8 cellular contexts compared by ENCODE assay signal in genomic region chr4:55866290-55866907, GRCh38. TPM values are rescaled to one million over a fixed set of nuclear protein-coding genes. Genes with fewer than 3 reads are reported as not detected.
DNase-seq lines count a peak whose midpoint lies in the region; ATAC-seq, FAIRE-seq and TF ChIP-seq lines count a peak whose summit lies in the region.

No MANE protein-coding gene starts in this region.

- ATAC-seq in A549 (peak; percentile 85 to 89; a peak in 5 of 6 replicates), GM18858 (IDR thresholded peaks at IDR 0.05; ENCODE audit: unreplicated experiment) (peak; percentile 80), HG03066 (IDR thresholded peaks at IDR 0.05; ENCODE audit: low read depth, unreplicated experiment) (peak; percentile 67)

- 42% methylated on average over 2 of the region's 2 CpGs for WGBS in A549 (ENCODE audit: missing lambda C conversion rate)
- 68% methylated on average over 2 of the region's 2 CpGs for WGBS in esophagus muscularis mucosa

- H3K27me3 ChIP-seq in esophagus muscularis mucosa: no peaks in the 10 kb centered on the region
- no peaks in the 10 kb centered on the region for H3K27me3 ChIP-seq in rectal smooth muscle tissue (ENCODE audit: control insufficient read depth, insufficient read depth, low read length)

- TF ChIP-seq EP300 in A549 (IDR thresholded peaks at IDR 0.05): no peak
- no peak for TF ChIP-seq EP300 in esophagus muscularis mucosa (IDR thresholded peaks at IDR 0.05)

- intact Hi-C loops in esophagus muscularis mucosa (cut with DNase I): loop anchor here (5.0 kb wide), 1 partner anchor 519 kb away; the partner anchor contains the start of gene SRD5A3

- H3K36me3 ChIP-seq in esophagus muscularis mucosa (peaks cover 20 to 70% (median 43%) of the 10 kb centered on the region in 4 donors), rectal smooth muscle tissue (ENCODE audit: control insufficient read depth, insufficient read depth, low read length) (peaks cover 5% of the 10 kb centered on the region)

- no peaks in the 10 kb centered on the region for H3K9me3 Mint-ChIP-seq in progenitor cell of endocrine pancreas (ENCODE audit: low read depth)

- in situ Hi-C loops in SK-MEL-5 (cut with HindIII; ENCODE audit: low pct_unique_long_range_greater_than_20kb, low sequenced_read_pairs): no loop called here

- TF ChIP-seq CTCF in A549 (IDR thresholded peaks at IDR 0.05) (no peak), esophagus muscularis mucosa (IDR thresholded peaks at IDR 0.05) (no peak), progenitor cell of endocrine pancreas (IDR thresholded peaks at IDR 0.05; ENCODE audit: unreplicated experiment) (no peak)

- H3K27ac Mint-ChIP-seq in progenitor cell of endocrine pancreas: no peak overlapping the region

- no peak overlapping the region for H3K9ac ChIP-seq in rectal smooth muscle tissue (ENCODE audit: low read length)

- CTCF ChIA-PET in A549 (lab: Yijun Ruan, JAX): interaction anchor here (0.9 to 1.4 kb wide), 4 partner anchors 12 to 468 kb away, joined by 3 to 4 read pairs (median 3); partner anchors contain the start of gene EXOC1

- POLR2A ChIA-PET in A549 (lab: Yijun Ruan, JAX): interaction anchor here (1.0 kb wide), 1 partner anchor 13 kb away, joined by 7 read pairs; the partner anchor contains the start of gene EXOC1

- TF ChIP-seq POLR2A in A549 (IDR thresholded peaks at IDR 0.05; ENCODE audit: low read length) (no peak), esophagus muscularis mucosa (IDR thresholded peaks at IDR 0.05; ENCODE audit: low read depth) (no peak)

- H3K4me3 ChIP-seq in A549 (no peak overlapping the region), esophagus muscularis mucosa (no peak overlapping the region), rectal smooth muscle tissue (ENCODE audit: low read length) (no peak overlapping the region)

- H3K4me1 ChIP-seq in A549 (peaks cover 19% of the 10 kb centered on the region), esophagus muscularis mucosa (peaks cover 10 to 18% (median 18%) of the 10 kb centered on the region in 4 donors), rectal smooth muscle tissue (ENCODE audit: control insufficient read depth, insufficient read depth, low read length) (no peaks in the 10 kb centered on the region)

- peak overlapping the region; percentile 67 for H3K4me2 ChIP-seq in A549

- DNase-seq in A549 (ENCODE audit: low read depth in 1 of 2, low spot score in 1 of 2): peak in 1 of 2 experiments; percentile 67
- DNase-seq in SK-MEL-5 (ENCODE audit: low read depth, low spot score): peak; percentile 25
- DNase-seq in esophagus muscularis mucosa (ENCODE audit: extremely low spot score): no peak
- no peak for DNase-seq in progenitor cell of endocrine pancreas (ENCODE audit: low spot score, unreplicated experiment)
- no peak for DNase-seq in DMS79 (lab: John Stamatoyannopoulos, UW)

- H3K4me3 Mint-ChIP-seq in progenitor cell of endocrine pancreas (ENCODE audit: low read depth): no peak overlapping the region

- peaks cover 10% of the 10 kb centered on the region for H3K36me3 Mint-ChIP-seq in progenitor cell of endocrine pancreas (ENCODE audit: insufficient read depth)

- H3K9me3 ChIP-seq in A549 (no peaks in the 10 kb centered on the region), esophagus muscularis mucosa (no peaks in the 10 kb centered on the region)

- H3K27ac ChIP-seq in A549 (0 out of 6 replicates have a peak overlapping the region, but pooled peaks of 1 of the 2 experiments have one; percentile 23), esophagus muscularis mucosa (replicated peaks in 1 of 4) (peak overlapping the region; percentile 22 to 67 (median 58)), rectal smooth muscle tissue (ENCODE audit: low read depth, low read length) (peak overlapping the region; percentile 49)

- no peak for TF ChIP-seq RAD21 in A549 (conservative IDR thresholded peaks at IDR 0.05 in 1 of 2, IDR thresholded peaks at IDR 0.05 in 1 of 2)

- no peaks in the 10 kb centered on the region for H3K4me1 Mint-ChIP-seq in progenitor cell of endocrine pancreas (ENCODE audit: low read depth)

- no peak for FAIRE-seq in A549 (lab: Jason Lieb, UNC)

- no peaks in the 10 kb centered on the region for H3K27me3 Mint-ChIP-seq in progenitor cell of endocrine pancreas

TF ChIP-seq in A549, 52 proteins besides CTCF, POLR2A, EP300 and RAD21:
- TF ChIP-seq ZC3H11A (IDR thresholded peaks at IDR 0.05) (no peak), JUNB (IDR thresholded peaks at IDR 0.05) (0 out of 2 replicates have a peak, but pooled peaks have one; percentile 25), FOSL2 (IDR thresholded peaks at IDR 0.05) (peak; percentile 37; the same call in 1 of the 2 replicates), FOSL2 (CRISPR knock-in tag; IDR thresholded peaks at IDR 0.05) (peak; percentile 77)
TF ChIP-seq in A549: peak in this region for 2.

RNA-seq across cellular contexts. Expression of gene EXOC1, which starts 13.0 kb away (rescaled TPM):
- polyA plus RNA-seq in A549 (2011; rRNA removed): 22.4 and 23.4 TPM in 2 replicates
- polyA plus RNA-seq in A549 (2012; cell fraction: cytosol; rRNA removed): 4.2 and 4.5 TPM in 2 replicates
- polyA plus RNA-seq in A549 (2012; cell fraction: nucleus; rRNA removed): 5.2 and 6.8 TPM in 2 replicates
- polyA plus RNA-seq in A549 (2017; fragmentation: RNase III; extraction: RNeasy Plus Mini Kit Qiagen cat#74134 plus additional on column Dnase treatment): 12.8 to 14.6 TPM (median 13.0 TPM) in 3 replicates
- 9.3 and 10.5 TPM in 2 replicates for polyA minus RNA-seq in A549 (2011; rRNA and poly(A)+ RNA removed)
- 41.8 and 43.5 TPM in 2 replicates for total RNA-seq in SK-MEL-5 (2014; rRNA removed; shearing (Covaris generic))
- 22.0 and 23.5 TPM in 2 replicates for polyA plus RNA-seq in SK-MEL-5 (2015; cell fraction: cytosol; rRNA removed)
- 79.1 and 80.3 TPM in 2 replicates for polyA plus RNA-seq in SK-MEL-5 (2015; cell fraction: nucleus; rRNA removed)
- total RNA-seq in esophagus muscularis mucosa: 10 to 100 TPM; 22.0 to 33.6 (median 23.6) TPM
- total RNA-seq in progenitor cell of endocrine pancreas: 29.1 and 34.0 TPM in 2 replicates

RNA-seq across cellular contexts. Expression of gene EXOC1L, which starts 46.8 kb away (rescaled TPM):
- polyA plus RNA-seq in A549 (2011; rRNA removed) (not detected in 2 replicates), A549 (2017; fragmentation: RNase III; extraction: RNeasy Plus Mini Kit Qiagen cat#74134 plus additional on column Dnase treatment) (not detected in 3 replicates)
- polyA plus RNA-seq in A549 (2012; cell fraction: cytosol; rRNA removed): not detected in 2 replicates
- polyA plus RNA-seq in A549 (2012; cell fraction: nucleus; rRNA removed): not detected in 2 replicates
- polyA minus RNA-seq in A549 (2011; rRNA and poly(A)+ RNA removed): not detected in 2 replicates
- not detected in 2 replicates for total RNA-seq in SK-MEL-5 (2014; rRNA removed; shearing (Covaris generic))
- not detected in 2 replicates for polyA plus RNA-seq in SK-MEL-5 (2015; cell fraction: cytosol; rRNA removed)
- polyA plus RNA-seq in SK-MEL-5 (2015; cell fraction: nucleus; rRNA removed): not detected in 2 replicates
- total RNA-seq in esophagus muscularis mucosa (not detected), progenitor cell of endocrine pancreas (not detected in 2 replicates)
